In the genomic region with DNA sequence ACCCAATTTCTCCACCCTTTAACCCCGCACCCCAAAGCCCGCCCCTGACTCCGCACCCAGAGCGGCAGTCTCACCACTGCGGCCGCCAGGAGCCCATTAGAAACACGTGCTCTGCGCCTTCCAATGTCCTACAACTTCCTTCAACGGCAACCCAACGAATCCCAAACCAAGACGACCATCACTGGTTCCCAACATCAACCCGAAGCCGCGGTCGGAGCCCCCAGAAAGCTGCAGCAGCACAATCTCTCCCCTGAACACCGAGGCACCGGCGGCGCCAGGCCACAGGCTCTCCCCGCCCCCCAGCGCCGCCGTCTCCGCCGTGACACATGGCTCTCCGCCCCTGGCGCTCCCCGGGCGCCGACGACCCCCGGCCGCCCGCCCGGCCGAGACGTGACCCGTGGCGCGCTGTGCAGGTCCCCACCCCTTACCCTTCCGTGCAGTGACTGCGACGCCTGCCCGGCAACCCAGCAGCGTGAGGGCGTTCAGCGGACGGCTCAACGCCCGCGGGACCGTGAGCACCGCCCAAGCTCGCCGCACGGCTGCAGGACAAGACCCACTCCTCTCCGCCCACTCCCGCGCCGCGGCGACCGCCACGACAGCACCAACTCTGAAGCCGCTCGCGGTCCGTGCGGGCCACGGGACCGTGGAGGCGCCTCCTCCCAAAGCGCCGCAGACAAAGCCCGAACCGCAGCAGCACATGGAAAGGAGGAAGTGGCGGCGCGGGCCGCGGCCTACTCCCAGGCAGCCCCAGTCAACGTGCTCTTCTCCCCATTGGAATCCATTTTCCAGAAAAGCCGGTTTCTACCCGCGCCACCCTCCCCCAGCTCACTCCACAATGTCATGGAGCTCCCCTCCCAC, we compare ENCODE assay signal across 8 cellular contexts. TPM values are rescaled to one million over a fixed set of nuclear protein-coding genes. Genes with fewer than 3 reads are reported as not detected.
DNase-seq lines count a peak whose midpoint lies in the region; ATAC-seq, FAIRE-seq and TF ChIP-seq lines count a peak whose summit lies in the region.

No MANE protein-coding gene starts in this region.

- WGBS in esophagus squamous epithelium, 2 donors, result 0 to 2% methylated on average over 5 to 22 of the region's 85 CpGs

- peaks cover 60% of the 10 kb centered on the region for H3K79me2 ChIP-seq in OCI-LY3 (ENCODE audit: low read length)

- peak overlapping the region; percentile 100 for H3K9ac ChIP-seq in OCI-LY3 (ENCODE audit: low read length)

- TF ChIP-seq CTCF in 22Rv1 (IDR thresholded peaks at IDR 0.05) (no peak), OCI-LY3 (IDR thresholded peaks at IDR 0.05; ENCODE audit: low read depth, low read length) (no peak), esophagus squamous epithelium (IDR thresholded peaks at IDR 0.05) (no peak)

- peak; percentile 45 for FAIRE-seq in GM19239 (lab: Jason Lieb, UNC)

- H3K4me3 ChIP-seq in OCI-LY3 (ENCODE audit: low read length) (peak overlapping the region; percentile 100), esophagus squamous epithelium (peak overlapping the region; percentile 94 to 100 (median 96))

- intact Hi-C loops in esophagus squamous epithelium (cut with DNase I), result loop anchor here (2.0 kb wide), 1 partner anchor 37 kb away; no protein-coding TSS in a partner anchor

- H3K9me3 ChIP-seq in OCI-LY3 (ENCODE audit: insufficient read depth, low read length) (no peaks in the 10 kb centered on the region), esophagus squamous epithelium (no peaks in the 10 kb centered on the region)

- DNase-seq in GM19239 (ENCODE audit: insufficient read length, low spot score) (peak; percentile 22), activated T-helper 1 cell treated with Interleukin-2 at 50 U/mL for 16 hours (ENCODE audit: low read depth) (peak; percentile 34), esophagus squamous epithelium (lab: John Stamatoyannopoulos, UW) (peak; percentile 12), naive B cell (peak; percentile 65)
- DNase-seq in stimulated activated CD8-positive, alpha-beta memory T cell treated with anti-CD3 and anti-CD28 coated beads, Interleukin-7, amount 100 ng/mL, for 48 hours (ENCODE audit: extremely low read depth in 1 of 2, low read depth in 1 of 2), result peak; percentile 11 to 16

- no peak for TF ChIP-seq POLR2A in esophagus squamous epithelium (IDR thresholded peaks at IDR 0.05)

- H3K27ac Mint-ChIP-seq in naive B cell, result peak overlapping the region; percentile 98 to 100 (median 99)

- H3K36me3 Mint-ChIP-seq in naive B cell, result peaks cover 18 to 24% of the 10 kb centered on the region in 2 donors

- H3K27me3 ChIP-seq in OCI-LY3 (ENCODE audit: low read depth, low read length) (no peaks in the 10 kb centered on the region), esophagus squamous epithelium (no peaks in the 10 kb centered on the region)

- peak overlapping the region; percentile 91 to 99 (median 96) for H3K4me3 Mint-ChIP-seq in naive B cell

- H3K27ac ChIP-seq in 22Rv1 (peak overlapping the region; percentile 99), OCI-LY3 (ENCODE audit: low read length) (peak overlapping the region; percentile 98), esophagus squamous epithelium (peak overlapping the region; percentile 97 to 100 (median 98))

- H3K4me2 ChIP-seq in OCI-LY3 (ENCODE audit: low read length), result peak overlapping the region; percentile 82

- no peak overlapping the region for H2AFZ ChIP-seq in OCI-LY3 (ENCODE audit: low read depth, low read length)

- no peaks in the 10 kb centered on the region for H3K9me3 Mint-ChIP-seq in naive B cell

- H3K4me1 Mint-ChIP-seq in naive B cell, result peaks cover 38 to 42% (median 39%) of the 10 kb centered on the region in 3 donors

- H4K20me1 ChIP-seq in OCI-LY3 (ENCODE audit: insufficient read depth, low read length), result peaks cover 46% of the 10 kb centered on the region

- ATAC-seq in naive B cell (ENCODE audit: low read depth in 2 of 2) (peak; percentile 1 to 6), HG03469 (IDR thresholded peaks at IDR 0.05; ENCODE audit: unreplicated experiment) (no peak)

- H3K4me1 ChIP-seq in OCI-LY3 (ENCODE audit: low read length), result peaks cover 24% of the 10 kb centered on the region
- peaks cover 4 to 58% (median 41%) of the 10 kb centered on the region in 3 donors for H3K4me1 ChIP-seq in esophagus squamous epithelium

- peaks cover 43% of the 10 kb centered on the region for H3K36me3 ChIP-seq in OCI-LY3 (replicated peaks; ENCODE audit: low read depth, low read length)
- H3K36me3 ChIP-seq in esophagus squamous epithelium, result peaks cover 0 to 36% (median 9%) of the 10 kb centered on the region in 3 donors

- H3K27me3 Mint-ChIP-seq in naive B cell, result no peaks in the 10 kb centered on the region

RNA-seq across cellular contexts. Expression of a gene that starts 0.5 kb away (rescaled TPM):
- 100 to 1,000 TPM in 2 of 4 donors, 10 to 100 TPM in 2; 64.6 to 100 (median 82.9) TPM for total RNA-seq in esophagus squamous epithelium
- 10 to 100 TPM; 12.0 to 64.0 (median 54.9) TPM for polyA plus RNA-seq in naive B cell (ENCODE audit: low read depth in 6 of 6)

RNA-seq across cellular contexts. Expression of a gene that starts 48.5 kb away (rescaled TPM):
- total RNA-seq in esophagus squamous epithelium, result 10 to 100 TPM; 40.5 to 52.3 (median 46.2) TPM
- polyA plus RNA-seq in naive B cell (ENCODE audit: low read depth in 6 of 6), result 10 to 100 TPM; 39.1 to 50.8 (median 45.7) TPM

Comparison
In these comparisons a context has a peak if more than half of its experiments do, and no peak if none do; other contexts are left out.
1. DNase-seq: peak in every context shown above with its lines; median percentile 65 in naive B cell; 34 in activated T-helper 1 cell treated with Interleukin-2 at 50 U/mL for 16 hours; 22 in GM19239; 14 in stimulated activated CD8-positive, alpha-beta memory T cell treated with anti-CD3 and anti-CD28 coated beads, Interleukin-7, amount 100 ng/mL, for 48 hours; 12 in esophagus squamous epithelium.